In genomic region chr2:208266641-208267335, GRCh38 we compare ENCODE assay signal across 8 cellular contexts. TPM values are rescaled to one million over a fixed set of nuclear protein-coding genes. Genes with fewer than 3 reads are reported as not detected.
DNase-seq lines count a peak whose midpoint lies in the region; ATAC-seq, FAIRE-seq and TF ChIP-seq lines count a peak whose summit lies in the region.

No MANE protein-coding gene starts in this region.

- H3K9me3 Mint-ChIP-seq in astrocyte (ENCODE audit: unreplicated experiment) (no peaks in the 10 kb centered on the region), type B pancreatic cell (no peaks in the 10 kb centered on the region)

- H3K27ac Mint-ChIP-seq in astrocyte (ENCODE audit: unreplicated experiment) = peak overlapping the region; percentile 91
- H3K27ac Mint-ChIP-seq in type B pancreatic cell = peak overlapping the region; percentile 97

- peak overlapping the region; percentile 93 for H3K9ac ChIP-seq in astrocyte (ENCODE audit: low read length)

- BruUV-seq in A673 (replicated peaks; lab: Mats Ljungman, UMichigan) = TSS peak; percentile 59

- DNase-seq in A673 (ENCODE audit: low spot score) = no peak
- DNase-seq in astrocyte (ENCODE audit: low read depth) = no peak
- DNase-seq in lower leg skin (ENCODE audit: low spot score in 2 of 2) = no peak
- no peak for DNase-seq in type B pancreatic cell (ENCODE audit: extremely low spot score, unreplicated experiment)
- DNase-seq in NCI-H1436 treated with DMSO at 0.1 percent for 48 hours (lab: John Stamatoyannopoulos, UW) = no peak
- no peak for DNase-seq in central memory CD4-positive, alpha-beta T cell

- CTCF ChIA-PET in A673 (lab: Charles Lee) = interaction anchor here (0.6 to 1.2 kb wide), 3 partner anchors 12 to 34 kb away, joined by 3 to 4 read pairs (median 3); partner anchors contain the start of gene IDH1

- H3K4me3 Mint-ChIP-seq in astrocyte (ENCODE audit: unreplicated experiment) (peak overlapping the region; percentile 95), type B pancreatic cell (peak overlapping the region; percentile 92)

- no peak for FAIRE-seq in astrocyte (lab: Jason Lieb, UNC)

- H2AFZ ChIP-seq in astrocyte (ENCODE audit: low read depth, low read length) = peak overlapping the region; percentile 92

- H3K27me3 ChIP-seq in A673 (replicated peaks; ENCODE audit: insufficient read depth, low read depth, low read length, poor library complexity) = no peaks in the 10 kb centered on the region
- H3K27me3 ChIP-seq in astrocyte (ENCODE audit: insufficient read depth, low read length) = no peaks in the 10 kb centered on the region

- H3K36me3 Mint-ChIP-seq in astrocyte (ENCODE audit: low read depth, unreplicated experiment) (peaks cover 3% of the 10 kb centered on the region), type B pancreatic cell (peaks cover 10% of the 10 kb centered on the region)

- H3K9me3 ChIP-seq in A673 (ENCODE audit: low read depth, low read length, poor library complexity, severe bottlenecking) (peaks cover 7% of the 10 kb centered on the region), astrocyte (ENCODE audit: insufficient read depth, low read depth, low read length) (no peaks in the 10 kb centered on the region)

- intact Hi-C loops in A673 (cut with micrococcal nuclease; ENCODE audit: unreplicated experiment) (loop anchor here (10.0 kb wide), 1 partner anchor 642 kb away; the partner anchor contains the start of gene METTL21A), lower leg skin (cut with DNase I; ENCODE audit: low total_unique reads) (no loop called here)

- H3K79me2 ChIP-seq in astrocyte (ENCODE audit: insufficient read depth, low read length) = peaks cover 48% of the 10 kb centered on the region

- H3K36me3 ChIP-seq in A673 (ENCODE audit: insufficient read depth, low read length, poor library complexity, severe bottlenecking) (peaks cover 5% of the 10 kb centered on the region), astrocyte (ENCODE audit: insufficient read depth, low read length) (peaks cover 8% of the 10 kb centered on the region)

- peaks cover 17% of the 10 kb centered on the region for H3K4me1 ChIP-seq in A673 (ENCODE audit: insufficient read depth, low read length, poor library complexity, severe bottlenecking)
- peaks cover 14% of the 10 kb centered on the region for H3K4me1 ChIP-seq in astrocyte (ENCODE audit: insufficient read depth, low read length)

- peak overlapping the region; percentile 86 for H3K4me3 ChIP-seq in A673 (ENCODE audit: low read depth, low read length, poor library complexity, severe bottlenecking)
- H3K4me3 ChIP-seq in astrocyte (ENCODE audit: insufficient read depth, low read depth, low read length) = peak overlapping the region; percentile 96
- peak overlapping the region; percentile 98 for H3K4me3 ChIP-seq in lower leg skin (ENCODE audit: low read depth, poor library complexity, severe bottlenecking)

- 2% methylated on average over 11 of the region's 11 CpGs for WGBS in lower leg skin, 2 donors

- ATAC-seq in GM18909 (IDR thresholded peaks at IDR 0.05; ENCODE audit: poor library complexity, unreplicated experiment) (peak; percentile 8), HG03354 (IDR thresholded peaks at IDR 0.05; ENCODE audit: poor library complexity, severe bottlenecking, unreplicated experiment) (peak; percentile 20)

- H3K4me2 ChIP-seq in astrocyte (ENCODE audit: low read length) = peak overlapping the region; percentile 92

- POLR2A ChIA-PET in A673 (lab: Charles Lee; ENCODE audit: low non-redundant PET) = no interaction called here

- TF ChIP-seq POLR2A in lower leg skin (IDR thresholded peaks at IDR 0.05) = no peak

- no peaks in the 10 kb centered on the region for H3K27me3 Mint-ChIP-seq in astrocyte (ENCODE audit: low read depth, unreplicated experiment)
- no peaks in the 10 kb centered on the region for H3K27me3 Mint-ChIP-seq in type B pancreatic cell

- H3K27ac ChIP-seq in A673 (ENCODE audit: low read depth, low read length, poor library complexity, severe bottlenecking) (peak overlapping the region; percentile 89), astrocyte (ENCODE audit: low read depth, low read length) (peak overlapping the region; percentile 86)

- TF ChIP-seq CTCF in A673 (conservative IDR thresholded peaks at IDR 0.05; ENCODE audit: low read depth, low read length) (no peak), astrocyte (IDR thresholded peaks at IDR 0.05; ENCODE audit: insufficient read depth, low read depth, low read length) (no peak), lower leg skin (IDR thresholded peaks at IDR 0.05) (no peak), type B pancreatic cell (conservative IDR thresholded peaks at IDR 0.05) (no peak)

- H3K4me1 Mint-ChIP-seq in astrocyte (ENCODE audit: low read depth, unreplicated experiment) = peaks cover 6% of the 10 kb centered on the region
- peaks cover 28% of the 10 kb centered on the region for H3K4me1 Mint-ChIP-seq in type B pancreatic cell (ENCODE audit: unreplicated experiment)

- peaks cover 31% of the 10 kb centered on the region for H4K20me1 ChIP-seq in astrocyte (ENCODE audit: insufficient read depth, low read length)

RNA-seq across cellular contexts. Expression of gene PIKFYVE, which starts 0.7 kb away (rescaled TPM):
- total RNA-seq in A673 (2021) (28.8 and 32.1 TPM in 2 replicates), astrocyte (29.8 and 32.2 TPM in 2 replicates), lower leg skin (10 to 100 TPM; 17.3 to 27.8 (median 18.5) TPM), type B pancreatic cell (ENCODE audit: low replicate concordance) (21.9 and 33.8 TPM in 2 replicates)

RNA-seq across cellular contexts. Expression of gene IDH1, which starts 11.9 kb away (rescaled TPM):
- 191 and 196 TPM in 2 replicates for total RNA-seq in A673 (2021)
- 160 and 181 TPM in 2 replicates for total RNA-seq in astrocyte
- total RNA-seq in lower leg skin = 10 to 100 TPM; 13.7 to 45.0 (median 36.9) TPM
- total RNA-seq in type B pancreatic cell (ENCODE audit: low replicate concordance) = 149 and 184 TPM in 2 replicates
